In the genomic region with DNA sequence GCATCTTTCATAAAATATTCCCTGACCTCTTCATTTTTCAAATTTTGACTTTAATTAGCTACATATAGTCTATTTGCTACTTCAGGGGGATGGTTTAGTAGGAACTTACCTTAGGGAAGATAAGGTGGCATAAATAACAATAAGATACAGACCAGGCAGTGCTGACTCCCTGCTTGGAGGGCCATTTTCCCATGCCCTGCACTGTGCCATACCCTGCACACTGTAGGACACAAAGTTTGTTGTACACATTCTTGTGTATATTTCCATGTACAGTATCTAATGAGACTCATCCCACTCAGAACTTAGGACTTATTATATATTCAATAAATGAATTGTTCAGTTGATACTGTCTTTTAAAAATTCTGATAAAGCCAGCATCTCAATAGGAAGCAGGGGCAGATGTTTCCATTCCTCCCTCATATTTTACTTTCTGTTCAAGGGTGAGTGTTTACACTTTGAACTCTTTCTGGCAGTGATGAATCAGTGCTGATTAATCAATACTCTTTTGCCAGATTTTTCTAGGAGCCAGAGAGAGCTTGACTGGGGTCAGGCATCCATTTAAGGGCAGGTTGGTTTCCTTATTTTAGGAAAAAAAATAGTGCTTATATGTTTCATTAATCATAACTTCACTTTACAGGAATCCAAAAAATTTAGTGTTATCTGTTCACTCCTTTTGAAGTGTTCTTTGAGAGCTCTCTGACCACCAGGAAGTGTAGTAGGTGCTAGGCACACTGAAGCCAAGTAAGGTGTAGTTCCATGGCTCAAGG, we compare ENCODE assay signal across 1 cellular context.
A peak's percentile ranks its signal among the peaks of the same experiment; 100 is the strongest.
TF ChIP-seq lines count a peak whose summit lies in the region.

No MANE protein-coding gene starts in this region.

TF ChIP-seq in HepG2, 621 proteins besides CTCF, POLR2A, EP300 and RAD21 (continued from another document):
- TF ChIP-seq, protein P1, sequence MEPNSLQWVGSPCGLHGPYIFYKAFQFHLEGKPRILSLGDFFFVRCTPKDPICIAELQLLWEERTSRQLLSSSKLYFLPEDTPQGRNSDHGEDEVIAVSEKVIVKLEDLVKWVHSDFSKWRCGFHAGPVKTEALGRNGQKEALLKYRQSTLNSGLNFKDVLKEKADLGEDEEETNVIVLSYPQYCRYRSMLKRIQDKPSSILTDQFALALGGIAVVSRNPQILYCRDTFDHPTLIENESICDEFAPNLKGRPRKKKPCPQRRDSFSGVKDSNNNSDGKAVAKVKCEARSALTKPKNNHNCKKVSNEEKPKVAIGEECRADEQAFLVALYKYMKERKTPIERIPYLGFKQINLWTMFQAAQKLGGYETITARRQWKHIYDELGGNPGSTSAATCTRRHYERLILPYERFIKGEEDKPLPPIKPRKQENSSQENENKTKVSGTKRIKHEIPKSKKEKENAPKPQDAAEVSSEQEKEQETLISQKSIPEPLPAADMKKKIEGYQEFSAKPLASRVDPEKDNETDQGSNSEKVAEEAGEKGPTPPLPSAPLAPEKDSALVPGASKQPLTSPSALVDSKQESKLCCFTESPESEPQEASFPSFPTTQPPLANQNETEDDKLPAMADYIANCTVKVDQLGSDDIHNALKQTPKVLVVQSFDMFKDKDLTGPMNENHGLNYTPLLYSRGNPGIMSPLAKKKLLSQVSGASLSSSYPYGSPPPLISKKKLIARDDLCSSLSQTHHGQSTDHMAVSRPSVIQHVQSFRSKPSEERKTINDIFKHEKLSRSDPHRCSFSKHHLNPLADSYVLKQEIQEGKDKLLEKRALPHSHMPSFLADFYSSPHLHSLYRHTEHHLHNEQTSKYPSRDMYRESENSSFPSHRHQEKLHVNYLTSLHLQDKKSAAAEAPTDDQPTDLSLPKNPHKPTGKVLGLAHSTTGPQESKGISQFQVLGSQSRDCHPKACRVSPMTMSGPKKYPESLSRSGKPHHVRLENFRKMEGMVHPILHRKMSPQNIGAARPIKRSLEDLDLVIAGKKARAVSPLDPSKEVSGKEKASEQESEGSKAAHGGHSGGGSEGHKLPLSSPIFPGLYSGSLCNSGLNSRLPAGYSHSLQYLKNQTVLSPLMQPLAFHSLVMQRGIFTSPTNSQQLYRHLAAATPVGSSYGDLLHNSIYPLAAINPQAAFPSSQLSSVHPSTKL (CRISPR knock-in tag; IDR thresholded peaks at IDR 0.05): peak; percentile 33; the same call in 1 of the 2 replicates
- no peak for TF ChIP-seq IKZF4 (CRISPR knock-in tag; IDR thresholded peaks at IDR 0.05; ENCODE audit: borderline replicate concordance, low read depth, not compliant biosample characterization)
- TF ChIP-seq HDAC2 (CRISPR knock-in tag; IDR thresholded peaks at IDR 0.05): 0 out of 2 replicates have a peak, but pooled peaks have one; percentile 9
- peak; percentile 73 for TF ChIP-seq FOSL2 (CRISPR knock-in tag; IDR thresholded peaks at IDR 0.05)
- TF ChIP-seq ZNF121 (CRISPR knock-in tag; IDR thresholded peaks at IDR 0.05): no peak
- TF ChIP-seq ATF1 (CRISPR knock-in tag; IDR thresholded peaks at IDR 0.05): 0 out of 2 replicates have a peak, but pooled peaks have one; percentile 12
- TF ChIP-seq GATAD2A (CRISPR knock-in tag; IDR thresholded peaks at IDR 0.05): 0 out of 2 replicates have a peak, but pooled peaks have one; percentile 55
- TF ChIP-seq, protein P2, sequence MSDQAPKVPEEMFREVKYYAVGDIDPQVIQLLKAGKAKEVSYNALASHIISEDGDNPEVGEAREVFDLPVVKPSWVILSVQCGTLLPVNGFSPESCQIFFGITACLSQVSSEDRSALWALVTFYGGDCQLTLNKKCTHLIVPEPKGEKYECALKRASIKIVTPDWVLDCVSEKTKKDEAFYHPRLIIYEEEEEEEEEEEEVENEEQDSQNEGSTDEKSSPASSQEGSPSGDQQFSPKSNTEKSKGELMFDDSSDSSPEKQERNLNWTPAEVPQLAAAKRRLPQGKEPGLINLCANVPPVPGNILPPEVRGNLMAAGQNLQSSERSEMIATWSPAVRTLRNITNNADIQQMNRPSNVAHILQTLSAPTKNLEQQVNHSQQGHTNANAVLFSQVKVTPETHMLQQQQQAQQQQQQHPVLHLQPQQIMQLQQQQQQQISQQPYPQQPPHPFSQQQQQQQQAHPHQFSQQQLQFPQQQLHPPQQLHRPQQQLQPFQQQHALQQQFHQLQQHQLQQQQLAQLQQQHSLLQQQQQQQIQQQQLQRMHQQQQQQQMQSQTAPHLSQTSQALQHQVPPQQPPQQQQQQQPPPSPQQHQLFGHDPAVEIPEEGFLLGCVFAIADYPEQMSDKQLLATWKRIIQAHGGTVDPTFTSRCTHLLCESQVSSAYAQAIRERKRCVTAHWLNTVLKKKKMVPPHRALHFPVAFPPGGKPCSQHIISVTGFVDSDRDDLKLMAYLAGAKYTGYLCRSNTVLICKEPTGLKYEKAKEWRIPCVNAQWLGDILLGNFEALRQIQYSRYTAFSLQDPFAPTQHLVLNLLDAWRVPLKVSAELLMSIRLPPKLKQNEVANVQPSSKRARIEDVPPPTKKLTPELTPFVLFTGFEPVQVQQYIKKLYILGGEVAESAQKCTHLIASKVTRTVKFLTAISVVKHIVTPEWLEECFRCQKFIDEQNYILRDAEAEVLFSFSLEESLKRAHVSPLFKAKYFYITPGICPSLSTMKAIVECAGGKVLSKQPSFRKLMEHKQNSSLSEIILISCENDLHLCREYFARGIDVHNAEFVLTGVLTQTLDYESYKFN (CRISPR knock-in tag; conservative IDR thresholded peaks at IDR 0.05): 0 out of 2 replicates have a peak, but pooled peaks have one; percentile 38
- TF ChIP-seq HNF4A (CRISPR knock-in tag; IDR thresholded peaks at IDR 0.05): 0 out of 2 replicates have a peak, but pooled peaks have one; percentile 19
- TF ChIP-seq, protein P3, sequence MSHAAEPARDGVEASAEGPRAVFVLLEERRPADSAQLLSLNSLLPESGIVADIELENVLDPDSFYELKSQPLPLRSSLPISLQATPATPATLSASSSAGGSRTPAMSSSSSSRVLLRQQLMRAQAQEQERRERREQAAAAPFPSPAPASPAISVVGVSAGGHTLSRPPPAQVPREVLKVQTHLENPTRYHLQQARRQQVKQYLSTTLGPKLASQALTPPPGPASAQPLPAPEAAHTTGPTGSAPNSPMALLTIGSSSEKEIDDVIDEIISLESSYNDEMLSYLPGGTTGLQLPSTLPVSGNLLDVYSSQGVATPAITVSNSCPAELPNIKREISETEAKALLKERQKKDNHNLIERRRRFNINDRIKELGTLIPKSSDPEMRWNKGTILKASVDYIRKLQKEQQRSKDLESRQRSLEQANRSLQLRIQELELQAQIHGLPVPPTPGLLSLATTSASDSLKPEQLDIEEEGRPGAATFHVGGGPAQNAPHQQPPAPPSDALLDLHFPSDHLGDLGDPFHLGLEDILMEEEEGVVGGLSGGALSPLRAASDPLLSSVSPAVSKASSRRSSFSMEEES (CRISPR knock-in tag; IDR thresholded peaks at IDR 0.05): no peak
- TF ChIP-seq, protein P4, sequence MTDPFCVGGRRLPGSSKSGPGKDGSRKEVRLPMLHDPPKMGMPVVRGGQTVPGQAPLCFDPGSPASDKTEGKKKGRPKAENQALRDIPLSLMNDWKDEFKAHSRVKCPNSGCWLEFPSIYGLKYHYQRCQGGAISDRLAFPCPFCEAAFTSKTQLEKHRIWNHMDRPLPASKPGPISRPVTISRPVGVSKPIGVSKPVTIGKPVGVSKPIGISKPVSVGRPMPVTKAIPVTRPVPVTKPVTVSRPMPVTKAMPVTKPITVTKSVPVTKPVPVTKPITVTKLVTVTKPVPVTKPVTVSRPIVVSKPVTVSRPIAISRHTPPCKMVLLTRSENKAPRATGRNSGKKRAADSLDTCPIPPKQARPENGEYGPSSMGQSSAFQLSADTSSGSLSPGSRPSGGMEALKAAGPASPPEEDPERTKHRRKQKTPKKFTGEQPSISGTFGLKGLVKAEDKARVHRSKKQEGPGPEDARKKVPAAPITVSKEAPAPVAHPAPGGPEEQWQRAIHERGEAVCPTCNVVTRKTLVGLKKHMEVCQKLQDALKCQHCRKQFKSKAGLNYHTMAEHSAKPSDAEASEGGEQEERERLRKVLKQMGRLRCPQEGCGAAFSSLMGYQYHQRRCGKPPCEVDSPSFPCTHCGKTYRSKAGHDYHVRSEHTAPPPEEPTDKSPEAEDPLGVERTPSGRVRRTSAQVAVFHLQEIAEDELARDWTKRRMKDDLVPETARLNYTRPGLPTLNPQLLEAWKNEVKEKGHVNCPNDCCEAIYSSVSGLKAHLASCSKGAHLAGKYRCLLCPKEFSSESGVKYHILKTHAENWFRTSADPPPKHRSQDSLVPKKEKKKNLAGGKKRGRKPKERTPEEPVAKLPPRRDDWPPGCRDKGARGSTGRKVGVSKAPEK (CRISPR knock-in tag; IDR thresholded peaks at IDR 0.05; ENCODE audit: borderline replicate concordance): no peak
- TF ChIP-seq, protein P5, sequence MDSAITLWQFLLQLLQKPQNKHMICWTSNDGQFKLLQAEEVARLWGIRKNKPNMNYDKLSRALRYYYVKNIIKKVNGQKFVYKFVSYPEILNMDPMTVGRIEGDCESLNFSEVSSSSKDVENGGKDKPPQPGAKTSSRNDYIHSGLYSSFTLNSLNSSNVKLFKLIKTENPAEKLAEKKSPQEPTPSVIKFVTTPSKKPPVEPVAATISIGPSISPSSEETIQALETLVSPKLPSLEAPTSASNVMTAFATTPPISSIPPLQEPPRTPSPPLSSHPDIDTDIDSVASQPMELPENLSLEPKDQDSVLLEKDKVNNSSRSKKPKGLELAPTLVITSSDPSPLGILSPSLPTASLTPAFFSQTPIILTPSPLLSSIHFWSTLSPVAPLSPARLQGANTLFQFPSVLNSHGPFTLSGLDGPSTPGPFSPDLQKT (CRISPR knock-in tag; IDR thresholded peaks at IDR 0.05; ENCODE audit: borderline replicate concordance): no peak
- TF ChIP-seq ONECUT2 (CRISPR knock-in tag; IDR thresholded peaks at IDR 0.05): 0 out of 2 replicates have a peak, but pooled peaks have one; percentile 30
- TF ChIP-seq, protein P6, sequence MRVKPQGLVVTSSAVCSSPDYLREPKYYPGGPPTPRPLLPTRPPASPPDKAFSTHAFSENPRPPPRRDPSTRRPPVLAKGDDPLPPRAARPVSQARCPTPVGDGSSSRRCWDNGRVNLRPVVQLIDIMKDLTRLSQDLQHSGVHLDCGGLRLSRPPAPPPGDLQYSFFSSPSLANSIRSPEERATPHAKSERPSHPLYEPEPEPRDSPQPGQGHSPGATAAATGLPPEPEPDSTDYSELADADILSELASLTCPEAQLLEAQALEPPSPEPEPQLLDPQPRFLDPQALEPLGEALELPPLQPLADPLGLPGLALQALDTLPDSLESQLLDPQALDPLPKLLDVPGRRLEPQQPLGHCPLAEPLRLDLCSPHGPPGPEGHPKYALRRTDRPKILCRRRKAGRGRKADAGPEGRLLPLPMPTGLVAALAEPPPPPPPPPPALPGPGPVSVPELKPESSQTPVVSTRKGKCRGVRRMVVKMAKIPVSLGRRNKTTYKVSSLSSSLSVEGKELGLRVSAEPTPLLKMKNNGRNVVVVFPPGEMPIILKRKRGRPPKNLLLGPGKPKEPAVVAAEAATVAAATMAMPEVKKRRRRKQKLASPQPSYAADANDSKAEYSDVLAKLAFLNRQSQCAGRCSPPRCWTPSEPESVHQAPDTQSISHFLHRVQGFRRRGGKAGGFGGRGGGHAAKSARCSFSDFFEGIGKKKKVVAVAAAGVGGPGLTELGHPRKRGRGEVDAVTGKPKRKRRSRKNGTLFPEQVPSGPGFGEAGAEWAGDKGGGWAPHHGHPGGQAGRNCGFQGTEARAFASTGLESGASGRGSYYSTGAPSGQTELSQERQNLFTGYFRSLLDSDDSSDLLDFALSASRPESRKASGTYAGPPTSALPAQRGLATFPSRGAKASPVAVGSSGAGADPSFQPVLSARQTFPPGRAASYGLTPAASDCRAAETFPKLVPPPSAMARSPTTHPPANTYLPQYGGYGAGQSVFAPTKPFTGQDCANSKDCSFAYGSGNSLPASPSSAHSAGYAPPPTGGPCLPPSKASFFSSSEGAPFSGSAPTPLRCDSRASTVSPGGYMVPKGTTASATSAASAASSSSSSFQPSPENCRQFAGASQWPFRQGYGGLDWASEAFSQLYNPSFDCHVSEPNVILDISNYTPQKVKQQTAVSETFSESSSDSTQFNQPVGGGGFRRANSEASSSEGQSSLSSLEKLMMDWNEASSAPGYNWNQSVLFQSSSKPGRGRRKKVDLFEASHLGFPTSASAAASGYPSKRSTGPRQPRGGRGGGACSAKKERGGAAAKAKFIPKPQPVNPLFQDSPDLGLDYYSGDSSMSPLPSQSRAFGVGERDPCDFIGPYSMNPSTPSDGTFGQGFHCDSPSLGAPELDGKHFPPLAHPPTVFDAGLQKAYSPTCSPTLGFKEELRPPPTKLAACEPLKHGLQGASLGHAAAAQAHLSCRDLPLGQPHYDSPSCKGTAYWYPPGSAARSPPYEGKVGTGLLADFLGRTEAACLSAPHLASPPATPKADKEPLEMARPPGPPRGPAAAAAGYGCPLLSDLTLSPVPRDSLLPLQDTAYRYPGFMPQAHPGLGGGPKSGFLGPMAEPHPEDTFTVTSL (CRISPR knock-in tag; IDR thresholded peaks at IDR 0.05; ENCODE audit: borderline replicate concordance): peak; percentile 53; the same call in 1 of the 2 replicates
- peak; percentile 19; the same call in 1 of the 2 replicates for TF ChIP-seq HMG20A (CRISPR knock-in tag; IDR thresholded peaks at IDR 0.05; ENCODE audit: borderline replicate concordance)
TF ChIP-seq in HepG2: peak in this region for 14.
